Comparison of ENCODE assay signal across 1 cellular context in genomic region chr19:37695144-37695899, GRCh38.
TF ChIP-seq lines count a peak whose summit lies in the region.

No MANE protein-coding gene starts in this region.

TF ChIP-seq in GM23338, 12 proteins besides CTCF, POLR2A, EP300 and RAD21:
- TF ChIP-seq REST (IDR thresholded peaks at IDR 0.05; ENCODE audit: unreplicated experiment) = no peak
- TF ChIP-seq NANOG (IDR thresholded peaks at IDR 0.05; ENCODE audit: borderline replicate concordance) = peak; percentile 78; the same call in 1 of the 2 replicates
- no peak for TF ChIP-seq CREB1 (CRISPR knock-in tag; IDR thresholded peaks at IDR 0.05; ENCODE audit: low read depth)
- no peak for TF ChIP-seq ZNF331 (CRISPR knock-in tag; IDR thresholded peaks at IDR 0.05; ENCODE audit: low read depth)
- TF ChIP-seq POLR2AphosphoS5 (IDR thresholded peaks at IDR 0.05; ENCODE audit: low read depth) = peak; percentile 36; the same call in 1 of the 2 replicates
- no peak for TF ChIP-seq EZH2phosphoT487 (IDR thresholded peaks at IDR 0.05; ENCODE audit: unreplicated experiment)
- no peak for TF ChIP-seq ZNF462 (CRISPR knock-in tag; IDR thresholded peaks at IDR 0.05)
- TF ChIP-seq STAT1 (IDR thresholded peaks at IDR 0.05; ENCODE audit: unreplicated experiment) = no peak
- no peak for TF ChIP-seq ZNF114 (CRISPR knock-in tag; IDR thresholded peaks at IDR 0.05)
- TF ChIP-seq ETS1 (IDR thresholded peaks at IDR 0.05) = no peak
- no peak for TF ChIP-seq EZH2 (IDR thresholded peaks at IDR 0.05; ENCODE audit: low read depth, unreplicated experiment)
- no peak for TF ChIP-seq JUNB (IDR thresholded peaks at IDR 0.05; ENCODE audit: unreplicated experiment)
